ENCODE assay signal across 13 cellular contexts in the genomic region with DNA sequence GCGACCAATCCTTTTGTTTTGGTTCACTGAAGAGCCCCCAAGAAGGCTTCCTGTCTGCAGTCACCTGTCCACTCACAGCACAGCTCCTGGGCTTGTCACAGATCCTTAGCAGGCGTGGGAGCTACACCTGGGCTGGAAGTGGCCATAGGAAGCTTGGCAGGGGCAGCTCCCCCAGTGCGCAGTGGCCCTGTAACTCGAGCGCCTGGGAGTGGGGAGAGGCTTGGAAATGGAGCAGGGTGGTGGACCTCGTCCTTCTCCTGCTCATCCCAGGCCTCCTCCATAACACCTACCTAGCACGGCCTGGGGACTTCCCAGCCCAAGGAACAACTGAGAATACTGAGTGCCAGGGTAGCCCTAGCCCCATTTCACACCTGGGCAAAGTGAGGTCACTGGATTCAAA. TPM values are rescaled to one million over a fixed set of nuclear protein-coding genes. Genes with fewer than 3 reads are reported as not detected.
DNase-seq lines count a peak whose midpoint lies in the region; ATAC-seq and TF ChIP-seq lines count a peak whose summit lies in the region.
"Had no signal": no experiment of that assay in that cellular context is flagged by ENCODE, and none has a peak within 500 bp of the region (broad histone marks: within the 10 kb centered on the region; RNA-seq: fewer than 3 reads in every experiment).

No MANE protein-coding gene starts in this region.

- TF ChIP-seq CTCF in HCT116 (IDR thresholded peaks at IDR 0.05 in 2 of 3, conservative IDR thresholded peaks at IDR 0.05 in 1 of 3; ENCODE audit: borderline replicate concordance in 1 of 3, insufficient read depth in 1 of 3, low read depth in 2 of 3, low read length in 2 of 3) (no peak), Panc1 (IDR thresholded peaks at IDR 0.05) (no peak), psoas muscle (IDR thresholded peaks at IDR 0.05) (no peak)

- H3K9me3 ChIP-seq in HCT116 (ENCODE audit: control insufficient read depth in 1 of 2, insufficient read depth in 1 of 2, low read depth in 1 of 2, low read length in 2 of 2) (no peaks in the 10 kb centered on the region), Panc1 (ENCODE audit: control insufficient read depth, insufficient read depth, low read depth, low read length) (no peaks in the 10 kb centered on the region), psoas muscle (no peaks in the 10 kb centered on the region)

- H3K27ac ChIP-seq in HCT116 (ENCODE audit: low read depth, low read length) (no peak overlapping the region), Panc1 (ENCODE audit: low read length) (no peak overlapping the region), psoas muscle (no peak overlapping the region)

- H3K9ac ChIP-seq in HCT116 (ENCODE audit: low read length) = no peak overlapping the region

- BruUV-seq in HCT116 (replicated peaks; lab: Mats Ljungman, UMichigan) (no TSS peak), Panc1 (replicated peaks; lab: Mats Ljungman, UMichigan) (no TSS peak)

- no peak for TF ChIP-seq POLR2A in HCT116 (IDR thresholded peaks at IDR 0.05; ENCODE audit: borderline replicate concordance, extremely low read depth, insufficient read depth, insufficient read length)

- peaks cover 9% of the 10 kb centered on the region; the same call in 1 of the 2 replicates for H3K27me3 ChIP-seq in HCT116 (ENCODE audit: insufficient read depth, low read length)
- no peaks in the 10 kb centered on the region for H3K27me3 ChIP-seq in Panc1 (ENCODE audit: control insufficient read depth, insufficient read depth, low read length)
- H3K27me3 ChIP-seq in psoas muscle (ENCODE audit: insufficient read depth in 3 of 3, low read length in 2 of 3) = no peaks in the 10 kb centered on the region

- peak; percentile 36; the same call in 1 of the 2 replicates for ATAC-seq in HCT116
- ATAC-seq in Panc1 = peak; percentile 56
- peak; percentile 19 for ATAC-seq in left lobe of liver
- ATAC-seq in psoas muscle = peak in 3 of 4 donors; percentile 19 to 39 (median 30)
- no peak for ATAC-seq in HG03045 (IDR thresholded peaks at IDR 0.05; ENCODE audit: unreplicated experiment)

- CTCF ChIA-PET in HCT116 (lab: Charles Lee) (interaction anchor here (0.6 to 3.4 kb wide), 13 partner anchors 9 to 582 kb away, joined by 3 to 81 read pairs (median 5); partner anchors contain the start of genes CCNDBP1, CDAN1 and TGM7), Panc1 (lab: Charles Lee) (interaction anchor here (0.6 to 4.0 kb wide), 10 partner anchors 18 to 549 kb away, joined by 3 to 49 read pairs (median 4); partner anchors contain the start of gene CDAN1)

- H3K4me2 ChIP-seq in HCT116 (ENCODE audit: low read length) = no peak overlapping the region

- H2AFZ ChIP-seq in HCT116 (ENCODE audit: low read depth, low read length, poor library complexity, severe bottlenecking) = no peak overlapping the region

- RAD21 ChIA-PET in HCT116 (lab: Charles Lee; ENCODE audit: low non-redundant PET in 1 of 2, low total read pairs in 2 of 2, uncharacterized antibody in 2 of 2, unreplicated experiment in 2 of 2) = interaction anchor here (0.6 to 1.8 kb wide), 5 partner anchors 57 to 164 kb away, joined by 3 to 13 read pairs (median 5); no protein-coding TSS in a partner anchor

- H3K4me3 ChIP-seq in HCT116 (replicated peaks in 1 of 2; ENCODE audit: low read depth in 1 of 2, low read length in 2 of 2) = no peak overlapping the region
- H3K4me3 ChIP-seq in Panc1 (ENCODE audit: low read depth in 2 of 2, low read length in 2 of 2) = no peak overlapping the region
- H3K4me3 ChIP-seq in psoas muscle = no peak overlapping the region

- no peaks in the 10 kb centered on the region for H4K20me1 ChIP-seq in HCT116 (ENCODE audit: insufficient read depth)

- H3K36me3 ChIP-seq in HCT116 (ENCODE audit: control insufficient read depth in 1 of 2, insufficient read depth in 2 of 2, low read length in 2 of 2) = no peaks in the 10 kb centered on the region
- H3K36me3 ChIP-seq in Panc1 (ENCODE audit: control insufficient read depth, insufficient read depth, low read length) = no peaks in the 10 kb centered on the region
- H3K36me3 ChIP-seq in psoas muscle (ENCODE audit: insufficient read depth in 1 of 2, low read depth in 1 of 2) = no peaks in the 10 kb centered on the region

- H3K9me2 ChIP-seq in HCT116 (ENCODE audit: insufficient read depth) = no peaks in the 10 kb centered on the region

- intact Hi-C loops in HCT116 (cut with micrococcal nuclease) (loop anchor here (10.0 kb wide), 3 partner anchors 361 to 581 kb away; partner anchors contain the start of genes CDAN1 and TTBK2), Panc1 (cut with micrococcal nuclease; ENCODE audit: unreplicated experiment) (no loop called here), psoas muscle (cut with DNase I) (loop anchor here (1.0 to 2.0 kb wide), 2 partner anchors 61 kb away; no protein-coding TSS in a partner anchor)

- WGBS in psoas muscle, 3 donors = 62 to 65% (median 63%) methylated on average over 7 of the region's 7 CpGs

- no peaks in the 10 kb centered on the region for H3K79me2 ChIP-seq in HCT116 (ENCODE audit: insufficient read depth, low read length)

- in situ Hi-C loops in Panc1 (cut with HindIII; ENCODE audit: low pct_unique_long_range_greater_than_20kb, low sequenced_read_pairs) = no loop called here

- DNase-seq in HCT116 (ENCODE audit: low read depth, low spot score) (no peak), Panc1 (ENCODE audit: low read depth, low spot score) (no peak), left lobe of liver (ENCODE audit: low spot score) (peak; percentile 39), psoas muscle (no peak), SW 1271 (lab: John Stamatoyannopoulos, UW) (no peak)
- no peak for DNase-seq in activated naive CD4-positive, alpha-beta T cell treated with anti-CD3 and anti-CD28 coated beads, Interleukin-2, amount 50 U/mL, for 16 hours

- TF ChIP-seq RAD21 in HCT116 (IDR thresholded peaks at IDR 0.05; ENCODE audit: low read depth) = no peak

- H3K4me1 ChIP-seq in HCT116 (ENCODE audit: control insufficient read depth in 1 of 2, insufficient read depth in 2 of 2, low read length in 2 of 2) (no peaks in the 10 kb centered on the region), Panc1 (ENCODE audit: control insufficient read depth, insufficient read depth, low read length) (no peaks in the 10 kb centered on the region; the same call in 1 of the 2 replicates), psoas muscle (no peaks in the 10 kb centered on the region)

- POLR2A ChIA-PET in HCT116 (lab: Charles Lee) (no interaction called here), Panc1 (lab: Charles Lee) (interaction anchor here (0.6 kb wide), 1 partner anchor 9 kb away, joined by 3 read pairs; no protein-coding TSS in a partner anchor)

TF ChIP-seq in HCT116, 20 proteins besides CTCF, POLR2A, EP300 and RAD21 (continues in another document):
- TF ChIP-seq CBX3 (IDR thresholded peaks at IDR 0.05; ENCODE audit: low read depth) (no peak), MAX (IDR thresholded peaks at IDR 0.05) (no peak), EZH2 (IDR thresholded peaks at IDR 0.05) (no peak), SRF (IDR thresholded peaks at IDR 0.05; ENCODE audit: low read depth) (no peak), SP1 (IDR thresholded peaks at IDR 0.05; ENCODE audit: low read depth) (no peak), POLR2AphosphoS5 (IDR thresholded peaks at IDR 0.05; ENCODE audit: low read depth, low read length) (no peak), ZFX (IDR thresholded peaks at IDR 0.05) (no peak), EGR1 (IDR thresholded peaks at IDR 0.05; ENCODE audit: low read depth) (no peak), ELF1 (IDR thresholded peaks at IDR 0.05; ENCODE audit: borderline replicate concordance, low read depth) (no peak), EZH2phosphoT487 (IDR thresholded peaks at IDR 0.05; ENCODE audit: borderline replicate concordance) (no peak)
- TF ChIP-seq, protein P1, sequence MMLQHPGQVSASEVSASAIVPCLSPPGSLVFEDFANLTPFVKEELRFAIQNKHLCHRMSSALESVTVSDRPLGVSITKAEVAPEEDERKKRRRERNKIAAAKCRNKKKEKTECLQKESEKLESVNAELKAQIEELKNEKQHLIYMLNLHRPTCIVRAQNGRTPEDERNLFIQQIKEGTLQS (IDR thresholded peaks at IDR 0.05) = no peak

RNA-seq across cellular contexts. Expression of gene TGM7, which starts 16.0 kb away (rescaled TPM):
- total RNA-seq in HCT116 (2021; ENCODE audit: unreplicated experiment) = not detected
- not detected in 2 replicates for polyA plus RNA-seq in HCT116 (2012)
- not detected for total RNA-seq in Panc1 (2021; ENCODE audit: unreplicated experiment)
- not detected for polyA plus RNA-seq in Panc1 (2012; ENCODE audit: insufficient read length)
- not detected for total RNA-seq in left lobe of liver
- total RNA-seq in psoas muscle = 1 to 10 TPM in 1 of 4 donors, under 1 TPM in 1, not detected in 2; 0.86 to 4.8 TPM
- polyA plus RNA-seq in psoas muscle = under 1 TPM; 0.08 to 0.14 (median 0.11) TPM
- total RNA-seq: Daoy, H1, HFFc6, LHCN-M2 had no signal
- polyA plus RNA-seq: AG04450, BJ had no signal

RNA-seq across cellular contexts. Expression of gene TGM5, which starts 19.3 kb away (rescaled TPM):
- total RNA-seq in HCT116 (2021; ENCODE audit: unreplicated experiment) (not detected), Panc1 (2021; ENCODE audit: unreplicated experiment) (not detected), left lobe of liver (not detected), psoas muscle (under 1 TPM in 1 of 4 donors, not detected in 3; 0.78 TPM)
- 0.05 TPM in 1 of 2 replicates, not detected in the other for polyA plus RNA-seq in HCT116 (2012)
- not detected for polyA plus RNA-seq in Panc1 (2012; ENCODE audit: insufficient read length)
- under 1 TPM in 2 of 3 donors, not detected in 1; 0.03 to 0.06 TPM for polyA plus RNA-seq in psoas muscle
- total RNA-seq: Daoy, H1, HFFc6, LHCN-M2 had no signal
- polyA plus RNA-seq: AG04450, BJ, H1 had no signal

RNA-seq across cellular contexts. Expression of gene LCMT2, which starts 44.3 kb away (rescaled TPM):
- total RNA-seq in HCT116 (2021; ENCODE audit: unreplicated experiment) (4.7 TPM), Panc1 (2021; ENCODE audit: unreplicated experiment) (12.1 TPM), left lobe of liver (3.7 TPM), psoas muscle (1 to 10 TPM; 4.1 to 6.8 (median 5.8) TPM)
- 2.3 and 3.7 TPM in 2 replicates for polyA plus RNA-seq in HCT116 (2012)
- polyA plus RNA-seq in Panc1 (2012; ENCODE audit: insufficient read length) = 9.8 TPM
- 1 to 10 TPM; 2.6 to 7.8 (median 2.7) TPM for polyA plus RNA-seq in psoas muscle
